ENCODE assay signal across 14 cellular contexts in genomic region chr3:39138804-39139415, GRCh38. TPM values are rescaled to one million over a fixed set of nuclear protein-coding genes. Genes with fewer than 3 reads are reported as not detected.
DNase-seq lines count a peak whose midpoint lies in the region; ATAC-seq and TF ChIP-seq lines count a peak whose summit lies in the region.
"Had no signal": no experiment of that assay in that cellular context is flagged by ENCODE, and none has a peak within 500 bp of the region (broad histone marks: within the 10 kb centered on the region; RNA-seq: fewer than 3 reads in every experiment).

No MANE protein-coding gene starts in this region.

- H3K27me3 ChIP-seq in GM23338 (ENCODE audit: insufficient read depth), result no peaks in the 10 kb centered on the region
- H3K27me3 ChIP-seq: adrenal gland, upper lobe of left lung had no signal

- no peak overlapping the region for H2AFZ ChIP-seq in GM23338

- H4K20me1 ChIP-seq in GM23338 (replicated peaks; ENCODE audit: insufficient read depth), result no peaks in the 10 kb centered on the region; the same call in 1 of the 2 replicates

- in situ Hi-C loops in astrocyte of the spinal cord (cut with HindIII; ENCODE audit: low sequenced_read_pairs), result no loop called here

- H3K36me3 Mint-ChIP-seq in GM23338 (ENCODE audit: low read depth), result peaks cover 16% of the 10 kb centered on the region

- no peaks in the 10 kb centered on the region for H3K9me2 ChIP-seq in GM23338 (ENCODE audit: insufficient read depth)

- ATAC-seq in GM23338 (0 out of 3 replicates have a peak, but pooled peaks have one; percentile 11), GM21360 (IDR thresholded peaks at IDR 0.05; ENCODE audit: unreplicated experiment) (no peak)

- H3K36me3 ChIP-seq in GM23338 (ENCODE audit: insufficient read depth), result peaks cover 5% of the 10 kb centered on the region; the same call in 1 of the 2 replicates

- H3K4me1 ChIP-seq in GM23338 (ENCODE audit: insufficient read depth), result no peaks in the 10 kb centered on the region

- H3K9me3 Mint-ChIP-seq in GM23338, result no peaks in the 10 kb centered on the region

- H3K4me2 ChIP-seq in GM23338, result no peak overlapping the region

- no peak overlapping the region for H3K27ac Mint-ChIP-seq in GM23338

- no peak for TF ChIP-seq CTCF in GM23338 (conservative IDR thresholded peaks at IDR 0.05; ENCODE audit: low read depth in 2 of 2)
- TF ChIP-seq CTCF in astrocyte of the spinal cord (IDR thresholded peaks at IDR 0.05; ENCODE audit: low read depth, low read length), result no peak

- no peaks in the 10 kb centered on the region for H3F3A ChIP-seq in GM23338 (replicated peaks; ENCODE audit: low read depth)

- DNase-seq in AG08395 (ENCODE audit: low spot score) (peak; percentile 25), GM23338 (ENCODE audit: low spot score) (no peak), astrocyte of the spinal cord (ENCODE audit: low read depth, low spot score) (peak; percentile 46), mesenteric fat pad (ENCODE audit: low spot score) (peak; percentile 80), HT-29 (ENCODE audit: low spot score) (no peak), NCI-H1417 (lab: John Stamatoyannopoulos, UW) (no peak)
- no peak for DNase-seq in activated CD4-positive, alpha-beta T cell treated with anti-CD3 and anti-CD28 coated beads, Interleukin-2, amount 50 U/mL, for 48 hours
- DNase-seq: NCI-H524 treated with DMSO at 0.1 percent for 48 hours, T1000 had no signal

- no peak overlapping the region for H3K4me3 ChIP-seq in GM23338
- H3K4me3 ChIP-seq in astrocyte of the spinal cord (ENCODE audit: low read depth, low read length), result no peak overlapping the region
- H3K4me3 ChIP-seq: adrenal gland, upper lobe of left lung had no signal

- H3K79me2 ChIP-seq in GM23338 (replicated peaks; ENCODE audit: insufficient read depth), result no peaks in the 10 kb centered on the region

- H3K4me3 Mint-ChIP-seq in GM23338, result no peak overlapping the region

- H3K4me1 Mint-ChIP-seq in GM23338, result peaks cover 4% of the 10 kb centered on the region; the same call in 2 of the 3 replicates

- H3K27ac ChIP-seq in GM23338 (ENCODE audit: low read depth), result no peak overlapping the region
- H3K27ac ChIP-seq: adrenal gland had no signal

- peaks cover 4% of the 10 kb centered on the region for H3K27me3 Mint-ChIP-seq in GM23338 (ENCODE audit: insufficient read depth, low read depth, poor library complexity)

TF ChIP-seq in GM23338, 12 proteins besides CTCF, POLR2A, EP300 and RAD21:
- no peak for TF ChIP-seq REST (IDR thresholded peaks at IDR 0.05; ENCODE audit: unreplicated experiment)

RNA-seq across cellular contexts. Expression of gene CSRNP1, which starts 14.5 kb away (rescaled TPM):
- total RNA-seq in GM23338 (2014; rRNA removed; shearing (Covaris generic)), result 8.3 and 10.0 TPM in 2 replicates
- 4.7 and 4.9 TPM in 2 replicates for polyA plus RNA-seq in GM23338 (2016; fragmentation: Nextera tagmentation; extraction: Ambion mirVana)
- total RNA-seq in mesenteric fat pad, result 130 TPM
- total RNA-seq in HT-29 (2014; rRNA removed; shearing (Covaris generic)), result 53.6 and 55.3 TPM in 2 replicates

RNA-seq across cellular contexts. Expression of gene TTC21A, which starts 31.4 kb away (rescaled TPM):
- total RNA-seq in GM23338 (2014; rRNA removed; shearing (Covaris generic)), result 2.0 and 2.1 TPM in 2 replicates
- polyA plus RNA-seq in GM23338 (2016; fragmentation: Nextera tagmentation; extraction: Ambion mirVana), result 1.8 and 2.5 TPM in 2 replicates
- total RNA-seq in mesenteric fat pad, result 3.1 TPM
- 1.6 and 2.1 TPM in 2 replicates for total RNA-seq in HT-29 (2014; rRNA removed; shearing (Covaris generic))

RNA-seq across cellular contexts. Expression of gene GORASP1, which starts 31.5 kb away (rescaled TPM):
- total RNA-seq in GM23338 (2014; rRNA removed; shearing (Covaris generic)), result 32.7 and 38.3 TPM in 2 replicates
- 8.5 and 10.3 TPM in 2 replicates for polyA plus RNA-seq in GM23338 (2016; fragmentation: Nextera tagmentation; extraction: Ambion mirVana)
- total RNA-seq in mesenteric fat pad, result 58.7 TPM
- 66.5 and 67.1 TPM in 2 replicates for total RNA-seq in HT-29 (2014; rRNA removed; shearing (Covaris generic))

RNA-seq across cellular contexts. Expression of gene XIRP1, which starts 53.5 kb away (rescaled TPM):
- total RNA-seq in GM23338 (2014; rRNA removed; shearing (Covaris generic)), result not detected in 2 replicates
- polyA plus RNA-seq in GM23338 (2016; fragmentation: Nextera tagmentation; extraction: Ambion mirVana), result 0.03 TPM in 1 of 2 replicates, not detected in the other
- total RNA-seq in mesenteric fat pad, result 0.10 TPM
- total RNA-seq in HT-29 (2014; rRNA removed; shearing (Covaris generic)), result not detected in 2 replicates
- total RNA-seq: fibroblast of villous mesenchyme, HT1080 had no signal

Comparison
In these comparisons a context has a peak if more than half of its experiments do, and no peak if none do; other contexts are left out.
1. DNase-seq: peak in AG08395 (single experiment), astrocyte of the spinal cord (single experiment) and mesenteric fat pad (single experiment); none in GM23338 (single experiment), HT-29 (single experiment), NCI-H1417 (0 of 3) and activated CD4-positive, alpha-beta T cell treated with anti-CD3 and anti-CD28 coated beads, Interleukin-2, amount 50 U/mL, for 48 hours (0 of 2).